In the genomic region with DNA sequence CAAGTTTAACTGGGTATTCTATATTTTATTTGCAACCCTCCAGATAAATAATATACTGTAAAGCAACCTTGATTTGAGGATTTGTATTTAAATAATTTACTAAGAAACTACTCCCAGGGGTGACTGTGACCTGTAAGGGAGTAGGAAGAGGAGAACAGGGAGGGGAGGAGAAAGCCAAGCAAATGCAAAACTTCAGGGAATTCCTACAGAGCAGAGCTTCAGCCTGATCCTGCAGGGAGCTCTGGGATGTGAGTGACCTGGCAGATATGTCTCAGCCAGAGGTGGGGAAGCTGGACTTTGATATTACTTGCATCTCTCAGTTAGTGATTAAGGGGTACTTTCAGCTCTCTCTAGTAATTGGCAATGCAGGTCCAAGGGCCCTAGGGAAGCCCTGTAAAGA, we compare ENCODE assay signal across 22 cellular contexts.
"Had no signal": no experiment of that assay in that cellular context is flagged by ENCODE, and none has a peak within 500 bp of the region (broad histone marks: within the 10 kb centered on the region; RNA-seq: fewer than 3 reads in every experiment).

No MANE protein-coding gene starts in this region.

- H3K9ac ChIP-seq: neural progenitor cell, parathyroid adenoma had no signal

- H3K4me3 ChIP-seq: esophagus muscularis mucosa, left lung, neural progenitor cell, right lobe of liver, thoracic aorta, tibial nerve, upper lobe of left lung had no signal

- H2AFZ ChIP-seq: neural progenitor cell, parathyroid adenoma had no signal

- DNase-seq: effector CD8-positive, alpha-beta T cell; foreskin keratinocyte; glutamatergic neuron; hypothalamus; left cardiac atrium; left lung; mesenchymal stem cell; midbrain; naive thymus-derived CD4-positive, alpha-beta T cell; right lobe of liver; small intestine; stimulated activated CD4-positive, alpha-beta T cell treated with anti-CD3 and anti-CD28 coated beads, Interleukin-15, amount 100 ng/mL, for 24 hours; stimulated activated CD4-positive, alpha-beta T cell treated with anti-CD3 and anti-CD28 coated beads, Interleukin-2, amount 100 ng/mL, for 48 hours; stimulated activated naive B cell treated with anti-CD40 and anti-IgM and Interleukin-4, amounts not matched to agents 10 μg/mL and 1 μg/mL and 100 μg/mL, for 72 hours; upper lobe of left lung had no signal

- H3K36me3 ChIP-seq: esophagus muscularis mucosa, left lung, neural progenitor cell, right lobe of liver, thoracic aorta, tibial nerve, upper lobe of left lung had no signal

- H3K4me2 ChIP-seq: neural progenitor cell had no signal

- FAIRE-seq: islet of Langerhans, small intestine, urothelium cell line had no signal

- H3K79me2 ChIP-seq: parathyroid adenoma had no signal

- H3K27me3 ChIP-seq: esophagus muscularis mucosa, foreskin keratinocyte, left lung, neural progenitor cell, right lobe of liver, tibial nerve, upper lobe of left lung had no signal

- ATAC-seq: foreskin keratinocyte; left cardiac atrium; left lung; naive thymus-derived CD4-positive, alpha-beta T cell; right lobe of liver; stimulated activated naive B cell treated with anti-CD40 and anti-IgM and Interleukin-4, amounts not matched to agents 10 μg/mL and 1 μg/mL and 100 μg/mL, for 72 hours had no signal

- H3K9me3 ChIP-seq: esophagus muscularis mucosa, left lung, right lobe of liver, thoracic aorta, tibial nerve, upper lobe of left lung had no signal

- H3K27ac ChIP-seq: esophagus muscularis mucosa, foreskin keratinocyte, left lung, neural progenitor cell, parathyroid adenoma, right lobe of liver, thoracic aorta, tibial nerve, upper lobe of left lung had no signal

- H3K4me1 ChIP-seq: esophagus muscularis mucosa, foreskin keratinocyte, left lung, parathyroid adenoma, right lobe of liver, tibial nerve, upper lobe of left lung had no signal
